10 cellular contexts compared by ENCODE assay signal in the genomic region with DNA sequence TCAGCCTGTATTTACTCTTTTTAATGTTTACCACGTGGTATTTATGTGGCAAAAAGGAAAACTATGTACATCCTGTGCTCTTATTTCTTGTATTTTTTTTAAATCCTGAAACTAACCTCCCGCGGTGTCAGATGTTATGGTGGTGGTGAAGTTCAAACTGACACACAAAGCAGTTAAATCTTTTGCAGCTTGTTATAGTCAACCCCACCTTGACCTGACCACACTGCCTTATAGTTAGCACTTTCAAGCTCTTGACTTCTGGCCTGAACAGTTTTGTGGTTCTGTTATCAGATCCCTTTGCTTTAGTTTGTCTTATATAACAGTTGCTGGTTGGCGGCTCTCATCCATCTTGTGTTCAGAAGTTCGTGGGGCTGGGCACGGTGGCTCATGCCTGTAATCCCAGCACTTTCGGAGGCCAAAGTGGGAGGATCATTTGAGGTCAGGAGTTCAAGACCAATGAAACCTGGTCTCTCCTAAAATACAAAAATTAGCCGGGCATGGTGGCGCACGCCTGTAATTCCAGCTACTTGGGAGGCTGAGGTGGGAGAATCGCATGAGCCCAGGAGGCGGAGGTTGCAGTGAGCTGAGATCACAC. TPM values are rescaled to one million over a fixed set of nuclear protein-coding genes. Genes with fewer than 3 reads are reported as not detected.
DNase-seq lines count a peak whose midpoint lies in the region; ATAC-seq, FAIRE-seq and TF ChIP-seq lines count a peak whose summit lies in the region.
"Had no signal": no experiment of that assay in that cellular context is flagged by ENCODE, and none has a peak within 500 bp of the region (broad histone marks: within the 10 kb centered on the region; RNA-seq: fewer than 3 reads in every experiment).

No MANE protein-coding gene starts in this region.

- 75% methylated on average over 8 of the region's 12 CpGs for WGBS in K562 (ENCODE audit: insufficient coverage, low coverage, missing lambda C conversion rate)

- H3K27me3 ChIP-seq in right atrium auricular region: no peaks in the 10 kb centered on the region
- no peaks in the 10 kb centered on the region for H3K27me3 ChIP-seq in K562 (ENCODE audit: control insufficient read depth in 2 of 2, insufficient read depth in 2 of 2, low read length in 2 of 2)
- H3K27me3 ChIP-seq in uterus: no peaks in the 10 kb centered on the region

- TF ChIP-seq CTCF in right atrium auricular region (IDR thresholded peaks at IDR 0.05) (no peak), K562 (IDR thresholded peaks at IDR 0.05 in 2 of 3, conservative IDR thresholded peaks at IDR 0.05 in 1 of 3; ENCODE audit: insufficient read depth in 2 of 3, low read depth in 1 of 3, low read length in 3 of 3) (no peak), mesothelial cell of epicardium (IDR thresholded peaks at IDR 0.05; ENCODE audit: unreplicated experiment) (no peak), uterus (IDR thresholded peaks at IDR 0.05) (no peak)

- BruUV-seq in K562 (replicated peaks; lab: Mats Ljungman, UMichigan): no TSS peak

- no peaks in the 10 kb centered on the region for H3K9me3 Mint-ChIP-seq in mesothelial cell of epicardium

- H4K20me1 ChIP-seq in K562 (replicated peaks; ENCODE audit: control insufficient read depth, insufficient read depth, low read length): no peaks in the 10 kb centered on the region

- TF ChIP-seq POLR2A in K562 (conservative IDR thresholded peaks at IDR 0.05) (no peak), uterus (IDR thresholded peaks at IDR 0.05) (no peak)

- H3K4me2 ChIP-seq in K562 (ENCODE audit: insufficient read depth, low read length): no peak overlapping the region

- FAIRE-seq in K562 (lab: Jason Lieb, UNC): no peak

- H3K36me3 Mint-ChIP-seq in mesothelial cell of epicardium: peaks cover 26% of the 10 kb centered on the region

- peak overlapping the region; percentile 80 to 84 for H3K27ac ChIP-seq in right atrium auricular region
- H3K27ac ChIP-seq in K562 (ENCODE audit: extremely low read depth, low read depth, low read length): no peak overlapping the region
- H3K27ac ChIP-seq in uterus: peak overlapping the region; percentile 77 to 91

- CTCF ChIA-PET in K562 (lab: Yijun Ruan, JAX; ENCODE audit: low intra/inter-chr PET ratio): no interaction called here

- H3K36me3 ChIP-seq in right atrium auricular region: peaks cover 20% of the 10 kb centered on the region
- peaks cover 58% of the 10 kb centered on the region; the same call in 2 of the 3 replicates for H3K36me3 ChIP-seq in K562 (ENCODE audit: control insufficient read depth, insufficient read depth, low read length)
- H3K36me3 ChIP-seq in uterus: no peaks in the 10 kb centered on the region

- intact Hi-C loops in cardiac septum (cut with DNase I) (loop anchor here (10.0 kb wide), 1 partner anchor 295 kb away; no protein-coding TSS in a partner anchor), K562 (cut with micrococcal nuclease) (loop anchor here (10.0 kb wide), 3 partner anchors 85 to 435 kb away; no protein-coding TSS in a partner anchor), uterus (cut with DNase I; ENCODE audit: low total_unique reads) (loop anchor here (10.0 kb wide), 1 partner anchor 535 kb away; the partner anchor contains the start of genes ISCU and SART3)

- H3K9me3 ChIP-seq in right atrium auricular region (no peaks in the 10 kb centered on the region), K562 (replicated peaks; ENCODE audit: control insufficient read depth, insufficient read depth, low read depth, low read length) (no peaks in the 10 kb centered on the region), uterus (no peaks in the 10 kb centered on the region)

- H3K4me1 ChIP-seq in right atrium auricular region (peaks cover 0 to 18% of the 10 kb centered on the region in 2 donors), K562 (replicated peaks in 1 of 2; ENCODE audit: control insufficient read depth in 2 of 2, insufficient read depth in 2 of 2, low read length in 2 of 2) (peaks cover 5 to 19% of the 10 kb centered on the region in 2 experiments; a peak in 3 of 5 replicates), uterus (peaks cover 4 to 14% of the 10 kb centered on the region in 2 donors)

- in situ Hi-C loops in K562 (cut with MboI): loop anchor here (10.0 kb wide), 1 partner anchor 435 kb away; no protein-coding TSS in a partner anchor

- H3K27ac Mint-ChIP-seq in mesothelial cell of epicardium: peak overlapping the region; percentile 16

- H3K9me1 ChIP-seq in K562 (ENCODE audit: control insufficient read depth, insufficient read depth, low read length): no peaks in the 10 kb centered on the region

- peaks cover 11% of the 10 kb centered on the region for H3K79me2 ChIP-seq in K562 (ENCODE audit: control insufficient read depth, insufficient read depth, low read length)

- H3K27me3 Mint-ChIP-seq in mesothelial cell of epicardium (ENCODE audit: low read depth): no peaks in the 10 kb centered on the region

- no peak for TF ChIP-seq RAD21 in K562 (CRISPR knock-in tag; conservative IDR thresholded peaks at IDR 0.05 in 1 of 2, IDR thresholded peaks at IDR 0.05 in 1 of 2)

- no peak for TF ChIP-seq EP300 in K562 (IDR thresholded peaks at IDR 0.05; ENCODE audit: low read length)

- H3K4me3 Mint-ChIP-seq in mesothelial cell of epicardium: peak overlapping the region; percentile 91

- DNase-seq in right atrium auricular region (ENCODE audit: low spot score) (no peak), cardiac septum (ENCODE audit: low spot score) (no peak), K562 (ENCODE audit: extremely low read depth in 1 of 4, low spot score in 3 of 4) (no peak), mesothelial cell of epicardium (ENCODE audit: low spot score in 2 of 2, unreplicated experiment in 2 of 2) (no peak), uterus (no peak), NCI-H446 treated with DMSO at 0.1 percent for 48 hours (lab: John Stamatoyannopoulos, UW) (no peak), 8988T (no peak)
- DNase-seq: NCI-H1105 treated with DMSO at 0.1 percent for 48 hours had no signal

- H3K4me1 Mint-ChIP-seq in mesothelial cell of epicardium: peaks cover 19% of the 10 kb centered on the region

- POLR2A ChIA-PET in K562 (lab: Yijun Ruan, JAX): interaction anchor here (0.6 to 0.9 kb wide), 5 partner anchors 17 to 550 kb away, joined by 3 to 4 read pairs (median 3); partner anchors contain the start of gene ACACB

- no peak for ATAC-seq in K562
- no peak for ATAC-seq in HG03571 (IDR thresholded peaks at IDR 0.05; ENCODE audit: unreplicated experiment)
- ATAC-seq: sciatic nerve had no signal

- H2AFZ ChIP-seq in K562 (ENCODE audit: low read depth, low read length): no peak overlapping the region

- H3K9ac ChIP-seq in K562 (ENCODE audit: insufficient read depth in 1 of 2, low read depth in 2 of 2, low read length in 2 of 2): no peak overlapping the region

- H3K4me3 ChIP-seq in right atrium auricular region (no peak overlapping the region), K562 (no peak overlapping the region), uterus (peak overlapping the region; percentile 51 to 89)

RNA-seq across cellular contexts. Expression of gene UNG, which starts 2.1 kb away (rescaled TPM):
- total RNA-seq in right atrium auricular region: 10 to 100 TPM; 10.2 to 12.1 TPM
- 25.5 TPM for total RNA-seq in cardiac septum
- 9.3 and 11.4 TPM in 2 replicates for total RNA-seq in K562 (2011; cell fraction: chromatin; rRNA removed; ENCODE audit: low replicate concordance)
- 8.4 and 9.2 TPM in 2 replicates for total RNA-seq in K562 (2011; cell fraction: nucleolus; rRNA removed)
- 9.5 and 10.8 TPM in 2 replicates for total RNA-seq in K562 (2011; cell fraction: nucleoplasm; rRNA removed)
- 47.0 and 67.3 TPM in 2 replicates for total RNA-seq in K562 (2014; rRNA removed)
- total RNA-seq in K562 (2014; rRNA removed; fragmentation: Illumina TruSeq; extraction: Trizol): 37.9 and 42.9 TPM in 2 replicates
- total RNA-seq in K562 (2015; rRNA removed; fragmentation: Illumina TruSeq; extraction: Trizol): 41.7 and 42.2 TPM in 2 replicates
- 59.8 and 65.9 TPM in 2 replicates for total RNA-seq in K562 (2021)
- 23.9 and 26.3 TPM in 2 replicates for polyA plus RNA-seq in K562 (2011; rRNA removed)
- 15.9 and 20.4 TPM in 2 replicates for polyA plus RNA-seq in K562 (2011; cell fraction: cytosol; rRNA removed)
- 14.2 and 16.3 TPM in 2 replicates for polyA plus RNA-seq in K562 (2011; cell fraction: nucleus; rRNA removed)
- 27.0 and 44.7 TPM in 2 replicates for polyA plus RNA-seq in K562 (2012)
- polyA plus RNA-seq in K562 (2014; fragmentation: Illumina TruSeq; extraction: Trizol): 48.3 and 49.4 TPM in 2 replicates
- 10 to 100 TPM in 1 of 2 experiments, 1 to 10 TPM in 1; 8.4 to 11.9 TPM for polyA plus RNA-seq in K562 (2014; fragmentation: Nextera tagmentation; extraction: Ambion mirVana)
- 38.6 and 41.0 TPM in 2 replicates for polyA plus RNA-seq in K562 (2014; rRNA removed)
- polyA minus RNA-seq in K562 (2011; rRNA and poly(A)+ RNA removed): 11.0 and 11.6 TPM in 2 replicates
- polyA minus RNA-seq in K562 (2011; cell fraction: cytosol; rRNA and poly(A)+ RNA removed): 14.7 and 15.7 TPM in 2 replicates
- 5.8 and 7.0 TPM in 2 replicates for polyA minus RNA-seq in K562 (2011; cell fraction: nucleus; rRNA and poly(A)+ RNA removed)
- 48.2 to 49.0 TPM (median 48.7 TPM) in 3 replicates for total RNA-seq in mesothelial cell of epicardium
- 10 to 100 TPM; 21.6 to 32.7 (median 27.9) TPM for total RNA-seq in uterus

RNA-seq across cellular contexts. Expression of gene ALKBH2, which starts 6.3 kb away (rescaled TPM):
- total RNA-seq in right atrium auricular region: 1 to 10 TPM; 3.9 to 8.5 TPM
- 9.7 TPM for total RNA-seq in cardiac septum
- 25.1 and 31.3 TPM in 2 replicates for total RNA-seq in K562 (2011; cell fraction: chromatin; rRNA removed; ENCODE audit: low replicate concordance)
- total RNA-seq in K562 (2011; cell fraction: nucleolus; rRNA removed): 28.5 and 32.2 TPM in 2 replicates
- total RNA-seq in K562 (2011; cell fraction: nucleoplasm; rRNA removed): 27.3 and 31.1 TPM in 2 replicates
- total RNA-seq in K562 (2014; rRNA removed): 56.1 and 60.4 TPM in 2 replicates
- 30.9 and 43.8 TPM in 2 replicates for total RNA-seq in K562 (2014; rRNA removed; fragmentation: Illumina TruSeq; extraction: Trizol)
- total RNA-seq in K562 (2015; rRNA removed; fragmentation: Illumina TruSeq; extraction: Trizol): 39.7 and 41.9 TPM in 2 replicates
- 37.3 and 41.9 TPM in 2 replicates for total RNA-seq in K562 (2021)
- polyA plus RNA-seq in K562 (2011; rRNA removed): 30.9 and 32.3 TPM in 2 replicates
- polyA plus RNA-seq in K562 (2011; cell fraction: cytosol; rRNA removed): 26.2 and 28.1 TPM in 2 replicates
- 55.9 and 59.7 TPM in 2 replicates for polyA plus RNA-seq in K562 (2011; cell fraction: nucleus; rRNA removed)
- polyA plus RNA-seq in K562 (2012): 27.2 and 38.5 TPM in 2 replicates
- polyA plus RNA-seq in K562 (2014; fragmentation: Illumina TruSeq; extraction: Trizol): 44.6 and 50.0 TPM in 2 replicates
- polyA plus RNA-seq in K562 (2014; fragmentation: Nextera tagmentation; extraction: Ambion mirVana): 10 to 100 TPM in 1 of 2 experiments, 1 to 10 TPM in 1; 5.9 to 13.6 TPM
- 47.4 and 50.5 TPM in 2 replicates for polyA plus RNA-seq in K562 (2014; rRNA removed)
- polyA minus RNA-seq in K562 (2011; rRNA and poly(A)+ RNA removed): 13.6 and 16.5 TPM in 2 replicates
- 9.6 and 14.5 TPM in 2 replicates for polyA minus RNA-seq in K562 (2011; cell fraction: cytosol; rRNA and poly(A)+ RNA removed)
- 12.3 and 14.2 TPM in 2 replicates for polyA minus RNA-seq in K562 (2011; cell fraction: nucleus; rRNA and poly(A)+ RNA removed)
- 37.3 to 39.6 TPM (median 37.4 TPM) in 3 replicates for total RNA-seq in mesothelial cell of epicardium
- 10 to 100 TPM in 3 of 4 donors, 1 to 10 TPM in 1; 2.1 to 26.5 (median 19.1) TPM for total RNA-seq in uterus

RNA-seq across cellular contexts. Expression of gene ACACB, which starts 16.9 kb away (rescaled TPM):
- 100 to 1,000 TPM in 1 of 2 donors, 10 to 100 TPM in 1; 76.8 to 104 TPM for total RNA-seq in right atrium auricular region
- total RNA-seq in cardiac septum: 64.5 TPM
- total RNA-seq in K562 (2011; cell fraction: chromatin; rRNA removed; ENCODE audit: low replicate concordance): 4.3 and 5.0 TPM in 2 replicates
- total RNA-seq in K562 (2011; cell fraction: nucleolus; rRNA removed): 1.6 and 2.0 TPM in 2 replicates
- 3.2 TPM in 2 replicates for total RNA-seq in K562 (2011; cell fraction: nucleoplasm; rRNA removed)
- total RNA-seq in K562 (2014; rRNA removed): 1.5 and 2.5 TPM in 2 replicates
- total RNA-seq in K562 (2014; rRNA removed; fragmentation: Illumina TruSeq; extraction: Trizol): 0.62 and 0.77 TPM in 2 replicates
- total RNA-seq in K562 (2015; rRNA removed; fragmentation: Illumina TruSeq; extraction: Trizol): 1.1 and 1.6 TPM in 2 replicates
- 2.5 and 2.8 TPM in 2 replicates for total RNA-seq in K562 (2021)
- 0.10 and 0.32 TPM in 2 replicates for polyA plus RNA-seq in K562 (2011; rRNA removed)
- 0.25 and 0.48 TPM in 2 replicates for polyA plus RNA-seq in K562 (2011; cell fraction: cytosol; rRNA removed)
- 0.49 and 0.53 TPM in 2 replicates for polyA plus RNA-seq in K562 (2011; cell fraction: nucleus; rRNA removed)
- polyA plus RNA-seq in K562 (2012): 3.0 and 7.8 TPM in 2 replicates
- polyA plus RNA-seq in K562 (2014; fragmentation: Illumina TruSeq; extraction: Trizol): 0.83 and 0.87 TPM in 2 replicates
- under 1 TPM; 0.10 to 0.18 TPM for polyA plus RNA-seq in K562 (2014; fragmentation: Nextera tagmentation; extraction: Ambion mirVana)
- 0.31 and 1.3 TPM in 2 replicates for polyA plus RNA-seq in K562 (2014; rRNA removed)
- polyA minus RNA-seq in K562 (2011; rRNA and poly(A)+ RNA removed): 0.60 and 1.6 TPM in 2 replicates
- polyA minus RNA-seq in K562 (2011; cell fraction: cytosol; rRNA and poly(A)+ RNA removed): 0.10 TPM in 1 of 2 replicates, not detected in the other
- polyA minus RNA-seq in K562 (2011; cell fraction: nucleus; rRNA and poly(A)+ RNA removed): 1.1 TPM in 2 replicates
- total RNA-seq in mesothelial cell of epicardium: 15.4 to 18.2 TPM (median 16.4 TPM) in 3 replicates
- total RNA-seq in uterus: 100 to 1,000 TPM in 2 of 4 donors, 10 to 100 TPM in 2; 22.0 to 137 (median 97.2) TPM

RNA-seq across cellular contexts. Expression of gene USP30, which starts 47.1 kb away (rescaled TPM):
- 10 to 100 TPM; 13.8 to 19.1 TPM for total RNA-seq in right atrium auricular region
- 15.9 TPM for total RNA-seq in cardiac septum
- 15.0 and 22.7 TPM in 2 replicates for total RNA-seq in K562 (2011; cell fraction: chromatin; rRNA removed; ENCODE audit: low replicate concordance)
- total RNA-seq in K562 (2011; cell fraction: nucleolus; rRNA removed): 9.2 and 12.1 TPM in 2 replicates
- 13.3 and 15.2 TPM in 2 replicates for total RNA-seq in K562 (2011; cell fraction: nucleoplasm; rRNA removed)
- 3.7 and 8.1 TPM in 2 replicates for total RNA-seq in K562 (2014; rRNA removed)
- total RNA-seq in K562 (2014; rRNA removed; fragmentation: Illumina TruSeq; extraction: Trizol): 2.7 and 3.0 TPM in 2 replicates
- 3.9 and 5.2 TPM in 2 replicates for total RNA-seq in K562 (2015; rRNA removed; fragmentation: Illumina TruSeq; extraction: Trizol)
- 7.0 and 9.8 TPM in 2 replicates for total RNA-seq in K562 (2021)
- 15.1 and 15.2 TPM in 2 replicates for polyA plus RNA-seq in K562 (2011; rRNA removed)
- polyA plus RNA-seq in K562 (2011; cell fraction: cytosol; rRNA removed): 12.8 and 24.5 TPM in 2 replicates
- 27.5 and 29.4 TPM in 2 replicates for polyA plus RNA-seq in K562 (2011; cell fraction: nucleus; rRNA removed)
- polyA plus RNA-seq in K562 (2012): 5.3 and 6.1 TPM in 2 replicates
- 8.7 and 9.4 TPM in 2 replicates for polyA plus RNA-seq in K562 (2014; fragmentation: Illumina TruSeq; extraction: Trizol)
- polyA plus RNA-seq in K562 (2014; fragmentation: Nextera tagmentation; extraction: Ambion mirVana): 1 to 10 TPM; 1.4 to 2.6 TPM
- polyA plus RNA-seq in K562 (2014; rRNA removed): 5.6 and 8.4 TPM in 2 replicates
- 9.4 and 12.9 TPM in 2 replicates for polyA minus RNA-seq in K562 (2011; rRNA and poly(A)+ RNA removed)
- polyA minus RNA-seq in K562 (2011; cell fraction: cytosol; rRNA and poly(A)+ RNA removed): 6.4 and 9.4 TPM in 2 replicates
- 6.3 and 7.9 TPM in 2 replicates for polyA minus RNA-seq in K562 (2011; cell fraction: nucleus; rRNA and poly(A)+ RNA removed)
- 21.6 to 27.3 TPM (median 23.0 TPM) in 3 replicates for total RNA-seq in mesothelial cell of epicardium
- total RNA-seq in uterus: 10 to 100 TPM in 3 of 4 donors, 1 to 10 TPM in 1; 4.1 to 20.2 (median 14.9) TPM

Comparison
In these comparisons a context has a peak if more than half of its experiments do, and no peak if none do; other contexts are left out.
1. H3K4me3 ChIP-seq: peak in uterus (2 of 2); none in right atrium auricular region (0 of 2) and K562 (single experiment).